ENCODE assay signal across 2 cellular contexts in the genomic region with DNA sequence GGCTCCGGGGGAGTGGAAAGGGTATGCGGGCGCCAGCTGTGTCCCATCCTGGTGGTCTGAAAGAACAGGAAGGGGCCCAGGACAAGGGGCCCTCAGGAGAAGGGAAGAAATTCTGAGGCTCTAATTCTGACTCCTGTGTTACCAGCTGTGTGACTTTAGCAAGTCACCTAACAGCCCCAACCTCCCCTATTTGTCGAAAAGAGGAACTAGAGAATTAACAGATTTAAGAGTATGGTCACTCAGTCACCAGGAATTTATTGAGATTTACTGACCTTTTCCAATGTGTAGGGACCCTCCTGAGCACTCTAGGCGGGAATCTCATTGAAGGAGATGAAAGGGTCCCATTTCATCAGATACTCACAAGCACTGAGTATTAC.
TF ChIP-seq lines count a peak whose summit lies in the region.

No MANE protein-coding gene starts in this region.

TF ChIP-seq in HCT116, 20 proteins besides CTCF, POLR2A, EP300 and RAD21:
- TF ChIP-seq REST (IDR thresholded peaks at IDR 0.05; ENCODE audit: low read depth), result no peak
- TF ChIP-seq ELF1 (IDR thresholded peaks at IDR 0.05; ENCODE audit: borderline replicate concordance, low read depth), result no peak
- TF ChIP-seq EGR1 (IDR thresholded peaks at IDR 0.05; ENCODE audit: low read depth), result no peak
- TF ChIP-seq MAX (IDR thresholded peaks at IDR 0.05), result no peak
- no peak for TF ChIP-seq ZFX (IDR thresholded peaks at IDR 0.05)
- TF ChIP-seq EZH2 (IDR thresholded peaks at IDR 0.05), result no peak
- TF ChIP-seq FOSL1 (IDR thresholded peaks at IDR 0.05; ENCODE audit: low read depth), result no peak
- TF ChIP-seq CEBPB (IDR thresholded peaks at IDR 0.05; ENCODE audit: low read depth), result no peak
- no peak for TF ChIP-seq ZNF274 (IDR thresholded peaks at IDR 0.05; ENCODE audit: low read depth, low read length)
TF ChIP-seq in HCT116: peak in this region for 0.

TF ChIP-seq in H1, 55 proteins besides CTCF, POLR2A, EP300 and RAD21:
- TF ChIP-seq CHD1 (IDR thresholded peaks at IDR 0.05; ENCODE audit: low read depth, low read length), result no peak
- TF ChIP-seq ZNF274 (IDR thresholded peaks at IDR 0.05; ENCODE audit: borderline replicate concordance, extremely low read depth, low read length), result no peak
- TF ChIP-seq, protein P1, sequence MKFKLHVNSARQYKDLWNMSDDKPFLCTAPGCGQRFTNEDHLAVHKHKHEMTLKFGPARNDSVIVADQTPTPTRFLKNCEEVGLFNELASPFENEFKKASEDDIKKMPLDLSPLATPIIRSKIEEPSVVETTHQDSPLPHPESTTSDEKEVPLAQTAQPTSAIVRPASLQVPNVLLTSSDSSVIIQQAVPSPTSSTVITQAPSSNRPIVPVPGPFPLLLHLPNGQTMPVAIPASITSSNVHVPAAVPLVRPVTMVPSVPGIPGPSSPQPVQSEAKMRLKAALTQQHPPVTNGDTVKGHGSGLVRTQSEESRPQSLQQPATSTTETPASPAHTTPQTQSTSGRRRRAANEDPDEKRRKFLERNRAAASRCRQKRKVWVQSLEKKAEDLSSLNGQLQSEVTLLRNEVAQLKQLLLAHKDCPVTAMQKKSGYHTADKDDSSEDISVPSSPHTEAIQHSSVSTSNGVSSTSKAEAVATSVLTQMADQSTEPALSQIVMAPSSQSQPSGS (IDR thresholded peaks at IDR 0.05; ENCODE audit: low read length), result no peak
- TF ChIP-seq SP2 (IDR thresholded peaks at IDR 0.05; ENCODE audit: low read length), result no peak
- no peak for TF ChIP-seq EZH2 (IDR thresholded peaks at IDR 0.05; ENCODE audit: low read depth, low read length, severe bottlenecking)
